Comparison of ENCODE assay signal across 25 cellular contexts in the genomic region with DNA sequence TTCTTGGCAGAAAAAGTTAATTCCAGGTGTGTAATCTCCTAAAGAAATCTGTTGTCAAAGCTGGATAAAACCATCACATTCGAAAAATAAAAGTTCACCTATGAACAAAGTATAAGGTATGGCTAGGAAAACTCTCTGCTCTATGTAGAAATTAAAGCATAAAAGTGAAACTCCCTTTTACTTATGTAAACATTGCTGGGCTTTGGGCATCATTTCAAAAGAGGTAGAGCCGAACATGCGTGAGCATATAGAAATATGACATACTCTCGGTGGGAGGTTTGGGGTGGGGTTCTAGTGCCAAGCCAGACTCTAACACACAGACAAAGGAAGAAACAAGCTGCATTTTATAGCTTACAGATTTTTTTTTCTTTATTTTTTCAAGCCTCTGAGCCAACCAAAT.
DNase-seq lines count a peak whose midpoint lies in the region; ATAC-seq, FAIRE-seq and TF ChIP-seq lines count a peak whose summit lies in the region.
"Had no signal": no experiment of that assay in that cellular context is flagged by ENCODE, and none has a peak within 500 bp of the region (broad histone marks: within the 10 kb centered on the region; RNA-seq: fewer than 3 reads in every experiment).

No MANE protein-coding gene starts in this region.

- TF ChIP-seq CTCF in RWPE2 (IDR thresholded peaks at IDR 0.05; ENCODE audit: poor library complexity, severe bottlenecking): no peak
- TF ChIP-seq CTCF in keratinocyte (optimal IDR thresholded peaks at IDR 0.05 in 1 of 3, IDR thresholded peaks at IDR 0.05 in 1 of 3, conservative IDR thresholded peaks at IDR 0.05 in 1 of 3; ENCODE audit: extremely low read depth in 1 of 3, insufficient read depth in 2 of 3, low read length in 3 of 3): no peak
- TF ChIP-seq CTCF in esophagus muscularis mucosa (IDR thresholded peaks at IDR 0.05): no peak

- peaks cover 3% of the 10 kb centered on the region for H3K4me1 ChIP-seq in RWPE2 (ENCODE audit: insufficient read depth, poor library complexity, severe bottlenecking)
- peaks cover 9% of the 10 kb centered on the region for H3K4me1 ChIP-seq in keratinocyte (ENCODE audit: control insufficient read depth, extremely low read depth, insufficient read depth, low read length)
- peaks cover 0 to 11% (median 4%) of the 10 kb centered on the region in 4 donors for H3K4me1 ChIP-seq in esophagus muscularis mucosa

- H2AFZ ChIP-seq in keratinocyte (ENCODE audit: control insufficient read depth, low read length): no peak overlapping the region
- H2AFZ ChIP-seq: GM23338 had no signal

- H3K36me3 ChIP-seq in RWPE2 (ENCODE audit: low read depth) (no peaks in the 10 kb centered on the region), keratinocyte (ENCODE audit: control insufficient read depth in 2 of 2, extremely low read depth in 1 of 2, insufficient read depth in 2 of 2, low read length in 2 of 2) (no peaks in the 10 kb centered on the region), esophagus muscularis mucosa (no peaks in the 10 kb centered on the region)
- H3K36me3 ChIP-seq: cardiac muscle cell, neutrophil, stomach, transverse colon had no signal

- 64% methylated on average over 4 of the region's 4 CpGs for WGBS in esophagus muscularis mucosa

- DNase-seq in COR-L47 (lab: John Stamatoyannopoulos, UW) (peak; percentile 80), HT-29 (ENCODE audit: low spot score) (peak; percentile 3), RWPE2 (ENCODE audit: low spot score) (no peak), keratinocyte (ENCODE audit: low read depth, low spot score) (no peak), esophagus muscularis mucosa (ENCODE audit: extremely low spot score) (no peak)
- DNase-seq: activated CD4-positive, alpha-beta T cell treated with anti-CD3 and anti-CD28 coated beads, Interleukin-2, amount 10 ng/mL, durations not matched to agents 24 days and 14 days; activated naive CD4-positive, alpha-beta T cell treated with anti-CD3 and anti-CD28 coated beads, Interleukin-2, amount 10 ng/mL, durations not matched to agents 7 days and 5 days; activated T-cell treated with anti-CD3 and anti-CD28 coated beads, Interleukin-2, amount 50 U/mL, for 72 hours; amniotic stem cell; CD4-positive, CD25-positive, alpha-beta regulatory T cell; effector memory CD8-positive, alpha-beta T cell; kidney; NCI-H1105 treated with DMSO at 0.1 percent for 48 hours; NCI-H226; stomach; transverse colon had no signal

- no peaks in the 10 kb centered on the region for H3K9me1 ChIP-seq in keratinocyte (ENCODE audit: control insufficient read depth, extremely low read depth, insufficient read depth, low read length)

- TF ChIP-seq POLR2A in esophagus muscularis mucosa (IDR thresholded peaks at IDR 0.05; ENCODE audit: low read depth): no peak

- H3K27me3 ChIP-seq in RWPE2 (ENCODE audit: insufficient read depth, poor library complexity, severe bottlenecking) (no peaks in the 10 kb centered on the region), keratinocyte (ENCODE audit: control insufficient read depth, extremely low read depth, insufficient read depth, low read length) (no peaks in the 10 kb centered on the region), esophagus muscularis mucosa (no peaks in the 10 kb centered on the region)
- H3K27me3 ChIP-seq: cardiac muscle cell, neutrophil, stomach, transverse colon had no signal

- no peaks in the 10 kb centered on the region for H4K20me1 ChIP-seq in keratinocyte (ENCODE audit: control insufficient read depth, extremely low read depth, insufficient read depth, low read length)

- intact Hi-C loops in esophagus muscularis mucosa (cut with DNase I): no loop called here

- no peak overlapping the region for H3K27ac ChIP-seq in RWPE2 (ENCODE audit: poor library complexity, severe bottlenecking)
- no peak overlapping the region for H3K27ac ChIP-seq in keratinocyte (ENCODE audit: control insufficient read depth, insufficient read depth, low read length)
- H3K27ac ChIP-seq in esophagus muscularis mucosa (replicated peaks in 1 of 4): no peak overlapping the region
- H3K27ac ChIP-seq: cardiac muscle cell, coronary artery, neutrophil, RWPE1, stomach, transverse colon had no signal

- no peak overlapping the region for H3K9ac ChIP-seq in keratinocyte (ENCODE audit: control insufficient read depth, extremely low read depth, insufficient read depth, low read length)

- no peak for TF ChIP-seq EP300 in esophagus muscularis mucosa (IDR thresholded peaks at IDR 0.05)

- ATAC-seq in RWPE2 (ENCODE audit: low read depth) (peak; percentile 40; the same call in 1 of the 3 replicates), GM21723 (IDR thresholded peaks at IDR 0.05; ENCODE audit: unreplicated experiment) (no peak), GM21390 (IDR thresholded peaks at IDR 0.05; ENCODE audit: unreplicated experiment) (no peak)
- ATAC-seq: activated T-cell treated with anti-CD3 and anti-CD28 coated beads, Interleukin-2, amount 50 U/mL, for 72 hours; effector memory CD8-positive, alpha-beta T cell; GM23338 had no signal

- H3K4me2 ChIP-seq in keratinocyte (ENCODE audit: control insufficient read depth, extremely low read depth, insufficient read depth, low read depth, low read length): peak overlapping the region; percentile 19
- H3K4me2 ChIP-seq: GM23338 had no signal

- H3K9me3 ChIP-seq in RWPE2 (ENCODE audit: severe bottlenecking) (no peaks in the 10 kb centered on the region), keratinocyte (ENCODE audit: control insufficient read depth, low read depth, low read length) (no peaks in the 10 kb centered on the region), esophagus muscularis mucosa (no peaks in the 10 kb centered on the region)
- H3K9me3 ChIP-seq: neutrophil, stomach, transverse colon had no signal

- dilution Hi-C loops in keratinocyte (cut with MboI; ENCODE audit: extremely low pct_ligation_motif_present, low sequenced_read_pairs): no loop called here

- H3K4me3 ChIP-seq in RWPE2 (ENCODE audit: severe bottlenecking): no peak overlapping the region
- H3K4me3 ChIP-seq in keratinocyte (ENCODE audit: control insufficient read depth in 2 of 3, extremely low read depth in 1 of 3, insufficient read depth in 2 of 3, low read depth in 1 of 3, low read length in 3 of 3): no peak overlapping the region
- H3K4me3 ChIP-seq in esophagus muscularis mucosa: no peak overlapping the region
- H3K4me3 ChIP-seq: cardiac muscle cell, coronary artery, GM23338, lung, stomach, transverse colon had no signal

- FAIRE-seq in keratinocyte (lab: Jason Lieb, UNC): no peak
- FAIRE-seq: G401.6, kidney had no signal

- no peaks in the 10 kb centered on the region for H3K79me2 ChIP-seq in keratinocyte (ENCODE audit: control insufficient read depth, insufficient read depth, low read length)

Comparison
In these comparisons a context has a peak if more than half of its experiments do, and no peak if none do; other contexts are left out.
1. DNase-seq: peak in COR-L47 (single experiment) and HT-29 (single experiment); none in RWPE2 (single experiment), keratinocyte (single experiment) and esophagus muscularis mucosa (single experiment).